ENCODE assay signal across 16 cellular contexts in genomic region chr5:61731267-61731945, GRCh38.
A peak's percentile ranks its signal among the peaks of the same experiment; 100 is the strongest.
DNase-seq lines count a peak whose midpoint lies in the region; ATAC-seq, FAIRE-seq and TF ChIP-seq lines count a peak whose summit lies in the region.
"Had no signal": no experiment of that assay in that cellular context is flagged by ENCODE, and none has a peak within 500 bp of the region (broad histone marks: within the 10 kb centered on the region; RNA-seq: fewer than 3 reads in every experiment).

No MANE protein-coding gene starts in this region.

- ATAC-seq in WTC11: no peak
- ATAC-seq in GM19035 (IDR thresholded peaks at IDR 0.05; ENCODE audit: unreplicated experiment): no peak
- ATAC-seq in HG02852 (IDR thresholded peaks at IDR 0.05; ENCODE audit: unreplicated experiment): no peak
- no peak for ATAC-seq in HG02870 (IDR thresholded peaks at IDR 0.05; ENCODE audit: unreplicated experiment)
- ATAC-seq: Panc1 had no signal

- H4K20me1 ChIP-seq in H1 (replicated peaks in 1 of 2; ENCODE audit: control insufficient read depth in 1 of 2, insufficient read depth in 2 of 2, low read length in 2 of 2): no peaks in the 10 kb centered on the region
- H4K20me1 ChIP-seq in neural cell (ENCODE audit: insufficient read depth): no peaks in the 10 kb centered on the region
- no peaks in the 10 kb centered on the region for H4K20me1 ChIP-seq in smooth muscle cell (ENCODE audit: low read depth)

- H3K4ac ChIP-seq in H1 (replicated peaks; ENCODE audit: insufficient read length, low read depth, low read length): no peak overlapping the region

- H3K36me3 ChIP-seq in H1 (ENCODE audit: control insufficient read depth in 2 of 4, insufficient read depth in 4 of 4, low read length in 3 of 4) (no peaks in the 10 kb centered on the region), neural cell (ENCODE audit: insufficient read depth, low read length) (no peaks in the 10 kb centered on the region), smooth muscle cell (ENCODE audit: low read depth) (no peaks in the 10 kb centered on the region)
- H3K36me3 ChIP-seq: HAP-1 had no signal

- H3K23ac ChIP-seq in H1 (ENCODE audit: insufficient read length): no peak overlapping the region

- H3K4me3 Mint-ChIP-seq in WTC11: peak overlapping the region; percentile 54

- no peaks in the 10 kb centered on the region for H3K36me3 Mint-ChIP-seq in WTC11

- no peaks in the 10 kb centered on the region for H3K9me3 ChIP-seq in H1 (ENCODE audit: insufficient read depth in 2 of 2, low read depth in 1 of 2, low read length in 1 of 2)
- H3K9me3 ChIP-seq in neural cell (ENCODE audit: low read length): no peaks in the 10 kb centered on the region
- no peaks in the 10 kb centered on the region for H3K9me3 ChIP-seq in smooth muscle cell (replicated peaks; ENCODE audit: low read depth)
- H3K9me3 ChIP-seq: HAP-1 had no signal

- H2BK5ac ChIP-seq in H1 (ENCODE audit: low read depth, low read length): no peak overlapping the region

- no peak overlapping the region for H2BK120ac ChIP-seq in H1 (replicated peaks; ENCODE audit: low read depth, low read length)

- POLR2A ChIA-PET in WTC11 (lab: Charles Lee) (no interaction called here), H1 (lab: Charles Lee; ENCODE audit: partially characterized antibody) (interaction anchor here (0.7 kb wide), 1 partner anchor 17 kb away, joined by 4 read pairs; no protein-coding TSS in a partner anchor)

- H3K9ac ChIP-seq in H1 (replicated peaks in 1 of 4; ENCODE audit: extremely low read depth in 1 of 4, low read depth in 3 of 4, low read length in 3 of 4) (no peak overlapping the region; a peak in 1 of 7 replicates), neural cell (ENCODE audit: low read length) (peak overlapping the region; percentile 18), smooth muscle cell (ENCODE audit: low read depth) (no peak overlapping the region)

- no peak overlapping the region for H3K27ac Mint-ChIP-seq in WTC11

- H2AK5ac ChIP-seq in H1 (ENCODE audit: low read depth, low read length): no peak overlapping the region

- no peaks in the 10 kb centered on the region for H3K23me2 ChIP-seq in H1 (ENCODE audit: low read depth, low read length)

- no peak overlapping the region for H4K91ac ChIP-seq in H1 (replicated peaks; ENCODE audit: insufficient read length, low read length)

- H3F3A ChIP-seq in neural cell (ENCODE audit: insufficient read depth, low read length, poor library complexity, severe bottlenecking) (peaks cover 5% of the 10 kb centered on the region), smooth muscle cell (ENCODE audit: low read depth) (peaks cover 3% of the 10 kb centered on the region)

- no peak overlapping the region for H2BK15ac ChIP-seq in H1 (ENCODE audit: low read length)

- peak overlapping the region; percentile 9; the same call in 1 of the 2 replicates for H3K18ac ChIP-seq in H1 (ENCODE audit: extremely low read depth, low read length)

- 61 to 79% methylated on average over 2 to 6 of the region's 6 CpGs for WGBS in H1 (ENCODE audit: extremely low coverage in 1 of 2, insufficient coverage in 1 of 2, insufficient read length in 1 of 2, insufficient replicate concordance in 2 of 2, low coverage in 1 of 2, low lambda C conversion rate in 2 of 2, missing lambda C conversion rate in 1 of 2), 2 experiments
- 50% methylated on average over 6 of the region's 6 CpGs for WGBS in smooth muscle cell (ENCODE audit: low lambda C conversion rate)

- H3K4me1 ChIP-seq in H1 (replicated peaks in 1 of 4; ENCODE audit: control insufficient read depth in 3 of 4, insufficient read depth in 4 of 4, low read length in 3 of 4): peaks cover 0 to 8% (median 5%) of the 10 kb centered on the region in 4 experiments; a peak in 5 of 7 replicates
- H3K4me1 ChIP-seq in smooth muscle cell (ENCODE audit: low read depth): peaks cover 16% of the 10 kb centered on the region

- no peak overlapping the region for H2BK12ac ChIP-seq in H1 (ENCODE audit: low read depth, low read length)

- H2BK20ac ChIP-seq in H1 (ENCODE audit: low read length): 0 out of 2 replicates have a peak overlapping the region, but pooled peaks have one; percentile 62

- CTCF ChIA-PET in WTC11 (lab: Charles Lee): interaction anchor here (0.7 to 1.3 kb wide), 3 partner anchors 37 to 73 kb away, joined by 3 to 7 read pairs (median 4); no protein-coding TSS in a partner anchor
- CTCF ChIA-PET in H1 (lab: Charles Lee; ENCODE audit: partially characterized antibody): interaction anchor here (0.6 to 2.8 kb wide), 3 partner anchors 9 to 37 kb away, joined by 3 to 9 read pairs (median 5); no protein-coding TSS in a partner anchor

- H3K14ac ChIP-seq in H1 (ENCODE audit: insufficient read length): no peak overlapping the region

- H3K4me3 ChIP-seq in H1 (ENCODE audit: extremely low read depth in 1 of 4, insufficient read depth in 2 of 4, low read depth in 3 of 4, low read length in 4 of 4) (peak overlapping the region in 1 of 4 experiments; percentile 36; a peak in 1 of 8 replicates), neural cell (ENCODE audit: low read length) (no peak overlapping the region), smooth muscle cell (no peak overlapping the region)
- H3K4me3 ChIP-seq: HAP-1 had no signal

- H4K8ac ChIP-seq in H1 (ENCODE audit: extremely low read depth, insufficient read depth, low read length): no peak overlapping the region

- no peaks in the 10 kb centered on the region for H3K9me2 ChIP-seq in neural cell (ENCODE audit: insufficient read depth, low read length)

- H3K4me2 ChIP-seq in H1 (ENCODE audit: insufficient read depth in 1 of 2, low read depth in 2 of 2, low read length in 2 of 2): peak overlapping the region; percentile 59 to 60; a peak in 3 of 4 replicates
- no peak overlapping the region for H3K4me2 ChIP-seq in neural cell (ENCODE audit: low read length)
- no peak overlapping the region for H3K4me2 ChIP-seq in smooth muscle cell

- H4K5ac ChIP-seq in H1 (ENCODE audit: insufficient read length, low read depth, low read length): no peak overlapping the region

- H3K79me2 ChIP-seq in H1 (ENCODE audit: control insufficient read depth in 1 of 2, insufficient read depth in 2 of 2, low read length in 2 of 2): no peaks in the 10 kb centered on the region
- H3K79me2 ChIP-seq in neural cell (replicated peaks; ENCODE audit: insufficient read depth, low read length): no peaks in the 10 kb centered on the region
- H3K79me2 ChIP-seq in smooth muscle cell (ENCODE audit: low read depth): no peaks in the 10 kb centered on the region

- no peak for TF ChIP-seq CTCF in WTC11 (IDR thresholded peaks at IDR 0.05)
- no peak for TF ChIP-seq CTCF in H1 (IDR thresholded peaks at IDR 0.05; ENCODE audit: control extremely low read depth in 1 of 3, insufficient read depth in 1 of 3, low read depth in 1 of 3, low read length in 3 of 3)
- TF ChIP-seq CTCF in neural cell (IDR thresholded peaks at IDR 0.05; ENCODE audit: poor library complexity, severe bottlenecking): no peak
- TF ChIP-seq CTCF in smooth muscle cell (IDR thresholded peaks at IDR 0.05; ENCODE audit: borderline replicate concordance, insufficient read depth, poor library complexity, severe bottlenecking): no peak

- H3K56ac ChIP-seq in H1 (replicated peaks; ENCODE audit: insufficient read length, low read depth, low read length): no peak overlapping the region

- no peak for DNase-seq in WTC11 (ENCODE audit: low spot score)
- no peak for DNase-seq in H1 (ENCODE audit: low read depth in 1 of 2, low spot score in 2 of 2)
- DNase-seq in smooth muscle cell (lab: John Stamatoyannopoulos, UW; ENCODE audit: unreplicated experiment): no peak
- no peak for DNase-seq in NCI-H524 (lab: John Stamatoyannopoulos, UW)
- DNase-seq: GF-D8, KBM-7, NCI-H1417 treated with DMSO at 0.1 percent for 48 hours, NCI-H2029 treated with DMSO at 0.1 percent for 48 hours, NCI-H510A had no signal

- TF ChIP-seq RAD21 in H1 (IDR thresholded peaks at IDR 0.05 in 1 of 2, conservative IDR thresholded peaks at IDR 0.05 in 1 of 2; ENCODE audit: low read depth in 2 of 2, low read length in 2 of 2): no peak
- no peak for TF ChIP-seq RAD21 in neural cell (conservative IDR thresholded peaks at IDR 0.05)

- H3K9me3 Mint-ChIP-seq in WTC11: no peaks in the 10 kb centered on the region

- no peak for TF ChIP-seq POLR2A in H1 (IDR thresholded peaks at IDR 0.05; ENCODE audit: control extremely low read depth in 1 of 2, low read depth in 2 of 2, low read length in 2 of 2)

- no peak for FAIRE-seq in H1 (lab: Jason Lieb, UNC)

- H3K27ac ChIP-seq in H1 (ENCODE audit: low read depth, low read length): no peak overlapping the region
- no peak overlapping the region for H3K27ac ChIP-seq in neural cell (ENCODE audit: low read length)
- H3K27ac ChIP-seq in smooth muscle cell (ENCODE audit: low read depth): no peak overlapping the region
- H3K27ac ChIP-seq: C4-2B had no signal

- H3K79me1 ChIP-seq in H1 (ENCODE audit: low read depth, low read length): no peaks in the 10 kb centered on the region

- peaks cover 20% of the 10 kb centered on the region for H3K27me3 Mint-ChIP-seq in WTC11 (ENCODE audit: low read depth)

- H3K4me1 Mint-ChIP-seq in WTC11: peaks cover 53% of the 10 kb centered on the region

- H2AFZ ChIP-seq in H1 (ENCODE audit: low read length) (peak overlapping the region; percentile 60), neural cell (ENCODE audit: low read depth, low read length) (no peak overlapping the region), smooth muscle cell (ENCODE audit: low read depth) (peak overlapping the region; percentile 3)

- TF ChIP-seq EP300 in H1 (IDR thresholded peaks at IDR 0.05; ENCODE audit: borderline replicate concordance in 1 of 2, low read depth in 2 of 2, low read length in 2 of 2) (no peak), neural cell (conservative IDR thresholded peaks at IDR 0.05; ENCODE audit: poor library complexity, severe bottlenecking) (no peak)

- peaks cover 0 to 2% (median under 1%) of the 10 kb centered on the region in 4 experiments; a peak in 2 of 7 replicates for H3K27me3 ChIP-seq in H1 (replicated peaks in 1 of 4; ENCODE audit: control insufficient read depth in 3 of 4, extremely low read depth in 1 of 4, insufficient read depth in 3 of 4, low read length in 3 of 4)
- H3K27me3 ChIP-seq in neural cell (ENCODE audit: insufficient read depth, low read depth, low read length): no peaks in the 10 kb centered on the region
- no peaks in the 10 kb centered on the region for H3K27me3 ChIP-seq in smooth muscle cell (ENCODE audit: low read depth)

TF ChIP-seq in WTC11, 78 proteins besides CTCF, POLR2A, EP300 and RAD21 (continues in another document):
- no peak for TF ChIP-seq ZNF416 (CRISPR knock-in tag; IDR thresholded peaks at IDR 0.05)

TF ChIP-seq in H1, 55 proteins besides CTCF, POLR2A, EP300 and RAD21 (continues in another document):
- no peak for TF ChIP-seq BRCA1 (IDR thresholded peaks at IDR 0.05; ENCODE audit: low read depth, low read length)
- TF ChIP-seq CTBP2 (IDR thresholded peaks at IDR 0.05; ENCODE audit: borderline replicate concordance, insufficient read depth, insufficient read length, low read length): no peak
- TF ChIP-seq CBX5 (IDR thresholded peaks at IDR 0.05; ENCODE audit: low read depth, low read length): no peak

Comparison
In these comparisons a context has a peak if more than half of its experiments do, and no peak if none do; other contexts are left out.
1. H3K4me2 ChIP-seq: peak in H1 (2 of 2); none in neural cell (single experiment) and smooth muscle cell (single experiment).